Comparison of ENCODE assay signal across 10 cellular contexts in the genomic region with DNA sequence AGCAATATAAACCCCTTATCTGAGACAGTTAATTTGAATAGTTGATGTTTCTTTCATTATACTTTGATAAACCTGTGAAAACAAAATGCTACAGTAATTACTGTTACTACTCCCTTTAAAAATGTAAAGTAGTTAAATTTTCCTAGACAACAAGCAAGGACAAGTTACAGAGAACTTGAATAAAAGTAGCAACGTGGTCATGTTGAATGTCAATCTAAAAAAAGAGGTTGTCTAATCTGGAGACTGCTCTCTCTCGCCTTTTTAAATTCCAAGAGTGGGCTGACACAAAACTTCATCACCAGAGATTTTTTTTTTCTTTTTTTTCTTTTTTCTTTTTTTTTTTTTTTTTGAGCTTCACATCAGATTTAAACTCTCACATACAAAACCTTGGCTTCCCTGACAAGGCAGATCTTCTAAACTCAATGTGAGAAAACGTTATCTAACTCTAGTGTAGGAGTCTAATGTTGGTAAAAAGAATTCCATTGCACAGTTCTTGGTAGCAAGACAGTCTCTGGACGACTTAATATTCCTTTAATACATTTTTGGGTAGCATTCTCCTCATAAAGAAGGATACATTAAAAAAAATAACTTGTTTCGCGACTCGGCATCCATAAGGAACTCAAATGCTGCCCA. TPM values are rescaled to one million over a fixed set of nuclear protein-coding genes. Genes with fewer than 3 reads are reported as not detected.
A peak's percentile ranks its signal among the peaks of the same experiment; 100 is the strongest.
DNase-seq lines count a peak whose midpoint lies in the region; ATAC-seq and TF ChIP-seq lines count a peak whose summit lies in the region.
"Had no signal": no experiment of that assay in that cellular context is flagged by ENCODE, and none has a peak within 500 bp of the region (broad histone marks: within the 10 kb centered on the region; RNA-seq: fewer than 3 reads in every experiment).

No MANE protein-coding gene starts in this region.

- no peak for TF ChIP-seq CTCF in GM23338 (conservative IDR thresholded peaks at IDR 0.05; ENCODE audit: low read depth in 2 of 2)
- no peak for TF ChIP-seq CTCF in RWPE2 (IDR thresholded peaks at IDR 0.05; ENCODE audit: poor library complexity, severe bottlenecking)
- TF ChIP-seq CTCF in psoas muscle (IDR thresholded peaks at IDR 0.05) = no peak

- H3K4me1 ChIP-seq in GM23338 (ENCODE audit: insufficient read depth) = peaks cover 16% of the 10 kb centered on the region
- peaks cover 23% of the 10 kb centered on the region for H3K4me1 ChIP-seq in RWPE2 (ENCODE audit: insufficient read depth, poor library complexity, severe bottlenecking)
- H3K4me1 ChIP-seq in esophagus (ENCODE audit: control insufficient read depth in 2 of 2, insufficient read depth in 2 of 2, low read length in 1 of 2) = peaks cover 0 to 2% of the 10 kb centered on the region in 2 donors
- H3K4me1 ChIP-seq in psoas muscle = peaks cover 42% of the 10 kb centered on the region

- no peaks in the 10 kb centered on the region for H4K20me1 ChIP-seq in GM23338 (replicated peaks; ENCODE audit: insufficient read depth)

- no peaks in the 10 kb centered on the region for H3K36me3 Mint-ChIP-seq in GM23338 (ENCODE audit: low read depth)

- H3F3A ChIP-seq in GM23338 (replicated peaks; ENCODE audit: low read depth) = no peaks in the 10 kb centered on the region

- H3K4me3 ChIP-seq in GM23338 (no peak overlapping the region), RWPE2 (ENCODE audit: severe bottlenecking) (no peak overlapping the region), esophagus (ENCODE audit: low read depth in 1 of 2, low read length in 2 of 2) (peak overlapping the region in 1 of 2 donors; percentile 88), psoas muscle (peak overlapping the region; percentile 95)

- intact Hi-C loops in psoas muscle (cut with DNase I) = loop anchor here in 1 of 2 donors (10.0 kb wide), 1 partner anchor 335 kb away; no protein-coding TSS in a partner anchor

- H3K4me2 ChIP-seq in GM23338 = peak overlapping the region; percentile 94; the same call in 1 of the 2 replicates

- H3K27ac ChIP-seq in GM23338 (ENCODE audit: low read depth) (no peak overlapping the region), RWPE2 (ENCODE audit: poor library complexity, severe bottlenecking) (peak overlapping the region; percentile 96), esophagus (ENCODE audit: low read depth in 2 of 2, low read length in 1 of 2) (peak overlapping the region; percentile 22 to 75), psoas muscle (peak overlapping the region; percentile 93)

- no peaks in the 10 kb centered on the region; the same call in 1 of the 2 replicates for H3K79me2 ChIP-seq in GM23338 (replicated peaks; ENCODE audit: insufficient read depth)

- WGBS in esophagus, 2 donors = 28 to 31% methylated on average over 7 of the region's 7 CpGs
- WGBS in psoas muscle, 3 donors = 62 to 73% (median 65%) methylated on average over 7 of the region's 7 CpGs

- H3K9me3 ChIP-seq in RWPE2 (ENCODE audit: severe bottlenecking) (no peaks in the 10 kb centered on the region), esophagus (ENCODE audit: control insufficient read depth in 2 of 2, insufficient read depth in 1 of 2, low read depth in 1 of 2, low read length in 1 of 2) (no peaks in the 10 kb centered on the region), psoas muscle (no peaks in the 10 kb centered on the region)

- H3K36me3 ChIP-seq in GM23338 (ENCODE audit: insufficient read depth) = no peaks in the 10 kb centered on the region
- peaks cover 31% of the 10 kb centered on the region for H3K36me3 ChIP-seq in RWPE2 (ENCODE audit: low read depth)
- H3K36me3 ChIP-seq in esophagus (ENCODE audit: control insufficient read depth in 2 of 2, insufficient read depth in 2 of 2, low read length in 1 of 2) = no peaks in the 10 kb centered on the region
- no peaks in the 10 kb centered on the region for H3K36me3 ChIP-seq in psoas muscle (ENCODE audit: insufficient read depth in 1 of 2, low read depth in 1 of 2)

- H2AFZ ChIP-seq in GM23338 = no peak overlapping the region

- peaks cover 5% of the 10 kb centered on the region; the same call in 2 of the 3 replicates for H3K9me3 Mint-ChIP-seq in GM23338

- peaks cover 33% of the 10 kb centered on the region for H3K27me3 Mint-ChIP-seq in GM23338 (ENCODE audit: insufficient read depth, low read depth, poor library complexity)

- H3K4me3 Mint-ChIP-seq in GM23338 = no peak overlapping the region

- H3K27ac Mint-ChIP-seq in GM23338 = no peak overlapping the region

- no peaks in the 10 kb centered on the region for H3K9me2 ChIP-seq in GM23338 (ENCODE audit: insufficient read depth)

- H3K4me1 Mint-ChIP-seq in GM23338 = peaks cover 24% of the 10 kb centered on the region

- DNase-seq in GM23338 (ENCODE audit: low spot score) = no peak
- DNase-seq in RWPE2 (ENCODE audit: low spot score) = no peak
- no peak for DNase-seq in psoas muscle
- no peak for DNase-seq in NCI-H2227 treated with DMSO at 0.1 percent for 48 hours (lab: John Stamatoyannopoulos, UW)
- DNase-seq in activated CD8-positive, alpha-beta memory T cell treated with anti-CD3 and anti-CD28 coated beads, Interleukin-2, amount 50 U/mL, for 48 hours = no peak
- DNase-seq: activated gamma-delta T cell, RPMI8226 had no signal

- no peak for ATAC-seq in GM23338
- ATAC-seq in RWPE2 (ENCODE audit: low read depth) = no peak
- no peak for ATAC-seq in psoas muscle
- ATAC-seq in GM21529 (IDR thresholded peaks at IDR 0.05; ENCODE audit: unreplicated experiment) = no peak
- no peak for ATAC-seq in HG03139 (IDR thresholded peaks at IDR 0.05; ENCODE audit: unreplicated experiment)

- peaks cover 33% of the 10 kb centered on the region for H3K27me3 ChIP-seq in GM23338 (ENCODE audit: insufficient read depth)
- no peaks in the 10 kb centered on the region for H3K27me3 ChIP-seq in RWPE2 (ENCODE audit: insufficient read depth, poor library complexity, severe bottlenecking)
- H3K27me3 ChIP-seq in esophagus (ENCODE audit: control insufficient read depth in 1 of 2, insufficient read depth in 2 of 2, low read length in 2 of 2) = no peaks in the 10 kb centered on the region
- no peaks in the 10 kb centered on the region for H3K27me3 ChIP-seq in psoas muscle (ENCODE audit: insufficient read depth in 3 of 3, low read length in 2 of 3)

TF ChIP-seq in GM23338, 12 proteins besides CTCF, POLR2A, EP300 and RAD21 (continues in another document):
- TF ChIP-seq ZNF331 (CRISPR knock-in tag; IDR thresholded peaks at IDR 0.05; ENCODE audit: low read depth) (no peak), STAT1 (IDR thresholded peaks at IDR 0.05; ENCODE audit: unreplicated experiment) (no peak), EZH2 (IDR thresholded peaks at IDR 0.05; ENCODE audit: low read depth, unreplicated experiment) (no peak), NANOG (IDR thresholded peaks at IDR 0.05; ENCODE audit: borderline replicate concordance) (no peak), JUNB (IDR thresholded peaks at IDR 0.05; ENCODE audit: unreplicated experiment) (no peak), EZH2phosphoT487 (IDR thresholded peaks at IDR 0.05; ENCODE audit: unreplicated experiment) (no peak), ZNF114 (CRISPR knock-in tag; IDR thresholded peaks at IDR 0.05) (no peak), POLR2AphosphoS5 (IDR thresholded peaks at IDR 0.05; ENCODE audit: low read depth) (no peak)
- TF ChIP-seq, protein P1, sequence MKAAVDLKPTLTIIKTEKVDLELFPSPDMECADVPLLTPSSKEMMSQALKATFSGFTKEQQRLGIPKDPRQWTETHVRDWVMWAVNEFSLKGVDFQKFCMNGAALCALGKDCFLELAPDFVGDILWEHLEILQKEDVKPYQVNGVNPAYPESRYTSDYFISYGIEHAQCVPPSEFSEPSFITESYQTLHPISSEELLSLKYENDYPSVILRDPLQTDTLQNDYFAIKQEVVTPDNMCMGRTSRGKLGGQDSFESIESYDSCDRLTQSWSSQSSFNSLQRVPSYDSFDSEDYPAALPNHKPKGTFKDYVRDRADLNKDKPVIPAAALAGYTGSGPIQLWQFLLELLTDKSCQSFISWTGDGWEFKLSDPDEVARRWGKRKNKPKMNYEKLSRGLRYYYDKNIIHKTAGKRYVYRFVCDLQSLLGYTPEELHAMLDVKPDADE (IDR thresholded peaks at IDR 0.05) = no peak
- TF ChIP-seq, protein P2, sequence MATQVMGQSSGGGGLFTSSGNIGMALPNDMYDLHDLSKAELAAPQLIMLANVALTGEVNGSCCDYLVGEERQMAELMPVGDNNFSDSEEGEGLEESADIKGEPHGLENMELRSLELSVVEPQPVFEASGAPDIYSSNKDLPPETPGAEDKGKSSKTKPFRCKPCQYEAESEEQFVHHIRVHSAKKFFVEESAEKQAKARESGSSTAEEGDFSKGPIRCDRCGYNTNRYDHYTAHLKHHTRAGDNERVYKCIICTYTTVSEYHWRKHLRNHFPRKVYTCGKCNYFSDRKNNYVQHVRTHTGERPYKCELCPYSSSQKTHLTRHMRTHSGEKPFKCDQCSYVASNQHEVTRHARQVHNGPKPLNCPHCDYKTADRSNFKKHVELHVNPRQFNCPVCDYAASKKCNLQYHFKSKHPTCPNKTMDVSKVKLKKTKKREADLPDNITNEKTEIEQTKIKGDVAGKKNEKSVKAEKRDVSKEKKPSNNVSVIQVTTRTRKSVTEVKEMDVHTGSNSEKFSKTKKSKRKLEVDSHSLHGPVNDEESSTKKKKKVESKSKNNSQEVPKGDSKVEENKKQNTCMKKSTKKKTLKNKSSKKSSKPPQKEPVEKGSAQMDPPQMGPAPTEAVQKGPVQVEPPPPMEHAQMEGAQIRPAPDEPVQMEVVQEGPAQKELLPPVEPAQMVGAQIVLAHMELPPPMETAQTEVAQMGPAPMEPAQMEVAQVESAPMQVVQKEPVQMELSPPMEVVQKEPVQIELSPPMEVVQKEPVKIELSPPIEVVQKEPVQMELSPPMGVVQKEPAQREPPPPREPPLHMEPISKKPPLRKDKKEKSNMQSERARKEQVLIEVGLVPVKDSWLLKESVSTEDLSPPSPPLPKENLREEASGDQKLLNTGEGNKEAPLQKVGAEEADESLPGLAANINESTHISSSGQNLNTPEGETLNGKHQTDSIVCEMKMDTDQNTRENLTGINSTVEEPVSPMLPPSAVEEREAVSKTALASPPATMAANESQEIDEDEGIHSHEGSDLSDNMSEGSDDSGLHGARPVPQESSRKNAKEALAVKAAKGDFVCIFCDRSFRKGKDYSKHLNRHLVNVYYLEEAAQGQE (IDR thresholded peaks at IDR 0.05; ENCODE audit: unreplicated experiment) = no peak

RNA-seq across cellular contexts. Expression of a gene that starts 4.1 kb away (rescaled TPM):
- 27.0 and 32.9 TPM in 2 replicates for total RNA-seq in GM23338 (2014; rRNA removed; shearing (Covaris generic))
- polyA plus RNA-seq in GM23338 (2016; fragmentation: Nextera tagmentation; extraction: Ambion mirVana) (31.0 and 35.5 TPM in 2 replicates), esophagus (10 to 100 TPM; 10.7 to 20.4 TPM), psoas muscle (10 to 100 TPM in 1 of 3 donors, 1 to 10 TPM in 2; 2.6 to 10.2 (median 9.5) TPM)
- 10 to 100 TPM; 15.4 to 26.4 (median 19.6) TPM for total RNA-seq in psoas muscle
